ENCODE assay signal across 25 cellular contexts in the genomic region with DNA sequence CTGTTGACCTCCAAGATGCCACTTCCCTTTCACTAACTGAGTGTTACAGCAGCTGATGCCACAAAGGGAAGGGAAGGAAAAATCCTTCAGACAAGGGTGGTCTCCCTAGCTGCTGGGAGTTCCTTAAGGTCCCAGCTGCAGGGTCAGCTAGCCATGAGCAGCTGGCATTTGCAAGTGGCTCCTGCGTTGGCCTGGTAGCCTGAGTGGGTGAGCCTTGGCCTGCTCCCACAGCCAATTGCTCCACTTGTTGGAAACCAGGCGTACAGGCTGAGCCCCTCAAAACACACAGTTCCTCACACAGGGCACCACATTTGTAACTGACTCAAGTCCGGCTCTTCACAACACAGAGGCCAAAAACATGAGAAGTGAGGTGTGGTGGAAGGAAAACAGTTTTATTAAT.
"Had no signal": no experiment of that assay in that cellular context is flagged by ENCODE, and none has a peak within 500 bp of the region (broad histone marks: within the 10 kb centered on the region; RNA-seq: fewer than 3 reads in every experiment).

No MANE protein-coding gene starts in this region.

- ATAC-seq: activated CD4-positive, alpha-beta T cell treated with anti-CD3 and anti-CD28 coated beads for 36 hours; activated T-cell treated with anti-CD3 and anti-CD28 coated beads, Interleukin-2, amount 50 U/mL, for 72 hours; left cardiac atrium; left ventricle myocardium superior; psoas muscle; stimulated activated naive CD8-positive, alpha-beta T cell treated with anti-CD3 and anti-CD28 coated beads, Interleukin-15, Interleukin-2, amounts not matched to agents 100 U/mL and 50 U/mL, for 24 hours had no signal

- H3K27ac ChIP-seq: esophagus squamous epithelium, parathyroid adenoma, psoas muscle, spleen, thoracic aorta, upper lobe of left lung, vagina had no signal

- FAIRE-seq: frontal cortex, islet of Langerhans had no signal

- H3K9me3 ChIP-seq: esophagus squamous epithelium, psoas muscle, spleen, thoracic aorta, upper lobe of left lung, vagina had no signal

- H3K4me3 ChIP-seq: esophagus squamous epithelium, psoas muscle, spleen, thoracic aorta, upper lobe of left lung, vagina had no signal

- H3K4me1 ChIP-seq: esophagus squamous epithelium, parathyroid adenoma, psoas muscle, spleen, upper lobe of left lung, vagina had no signal

- H3K36me3 Mint-ChIP-seq: activated naive CD8-positive, alpha-beta T cell; naive B cell had no signal

- H3K36me3 ChIP-seq: esophagus squamous epithelium, thoracic aorta, upper lobe of left lung, vagina had no signal

- H2AFZ ChIP-seq: parathyroid adenoma had no signal

- H3K4me1 Mint-ChIP-seq: activated B cell treated with CpG ODN at 0.5 μM for 24 hours; activated CD4-positive, alpha-beta T cell treated with anti-CD3 and anti-CD28 coated beads for 36 hours; central memory CD8-positive, alpha-beta T cell; mesothelial cell of epicardium; naive B cell had no signal

- H3K9ac ChIP-seq: parathyroid adenoma had no signal

- H3K27ac Mint-ChIP-seq: activated B cell treated with CpG ODN at 0.5 μM for 24 hours; activated CD4-positive, alpha-beta T cell treated with anti-CD3 and anti-CD28 coated beads for 36 hours; activated naive CD8-positive, alpha-beta T cell; activated T-cell treated with anti-CD3 and anti-CD28 coated beads, Interleukin-2, amount 50 U/mL, for 72 hours; dendritic cell treated with granulocyte-macrophage colony-stimulating factor and Interleukin-4, amounts not matched to agents 40 ng/mL and 50 ng/mL, for 4 days; naive B cell had no signal

- DNase-seq: activated B cell treated with CpG ODN at 0.5 μM for 24 hours; activated CD4-positive, alpha-beta T cell treated with anti-CD3 and anti-CD28 coated beads for 36 hours; activated naive CD4-positive, alpha-beta T cell; activated T-cell treated with anti-CD3 and anti-CD28 coated beads for 4 hours; activated T-cell treated with anti-CD3 and anti-CD28 coated beads, Interleukin-2, amount 50 U/mL, for 72 hours; anterior cingulate cortex; effector CD4-positive, alpha-beta T cell; esophagus squamous epithelium; left cardiac atrium; left ventricle myocardium superior; naive B cell; psoas muscle; spleen; stimulated activated naive CD8-positive, alpha-beta T cell treated with anti-CD3 and anti-CD28 coated beads, Interleukin-15, Interleukin-2, amounts not matched to agents 100 U/mL and 50 U/mL, for 24 hours; T-helper 2 cell had no signal

- H3K9me3 Mint-ChIP-seq: activated B cell treated with CpG ODN at 0.5 μM for 24 hours; activated T-cell treated with anti-CD3 and anti-CD28 coated beads, Interleukin-2, amount 50 U/mL, for 72 hours; central memory CD8-positive, alpha-beta T cell; dendritic cell treated with granulocyte-macrophage colony-stimulating factor and Interleukin-4, amounts not matched to agents 40 ng/mL and 50 ng/mL, for 4 days; mesothelial cell of epicardium; naive B cell had no signal

- H3K79me2 ChIP-seq: parathyroid adenoma had no signal

- H3K4me3 Mint-ChIP-seq: activated B cell treated with CpG ODN at 0.5 μM for 24 hours; activated CD4-positive, alpha-beta T cell treated with anti-CD3 and anti-CD28 coated beads for 36 hours; activated naive CD8-positive, alpha-beta T cell; activated T-cell treated with anti-CD3 and anti-CD28 coated beads, Interleukin-2, amount 50 U/mL, for 72 hours; central memory CD8-positive, alpha-beta T cell; dendritic cell treated with granulocyte-macrophage colony-stimulating factor and Interleukin-4, amounts not matched to agents 40 ng/mL and 50 ng/mL, for 4 days; mesothelial cell of epicardium; naive B cell had no signal

- H3K27me3 ChIP-seq: esophagus squamous epithelium, spleen, upper lobe of left lung, vagina had no signal

- H3K27me3 Mint-ChIP-seq: activated B cell treated with CpG ODN at 0.5 μM for 24 hours; activated CD4-positive, alpha-beta T cell treated with anti-CD3 and anti-CD28 coated beads for 36 hours; activated naive CD8-positive, alpha-beta T cell; central memory CD8-positive, alpha-beta T cell; dendritic cell treated with granulocyte-macrophage colony-stimulating factor and Interleukin-4, amounts not matched to agents 40 ng/mL and 50 ng/mL, for 4 days; naive B cell had no signal
